ENCODE assay signal across 26 cellular contexts in the genomic region with DNA sequence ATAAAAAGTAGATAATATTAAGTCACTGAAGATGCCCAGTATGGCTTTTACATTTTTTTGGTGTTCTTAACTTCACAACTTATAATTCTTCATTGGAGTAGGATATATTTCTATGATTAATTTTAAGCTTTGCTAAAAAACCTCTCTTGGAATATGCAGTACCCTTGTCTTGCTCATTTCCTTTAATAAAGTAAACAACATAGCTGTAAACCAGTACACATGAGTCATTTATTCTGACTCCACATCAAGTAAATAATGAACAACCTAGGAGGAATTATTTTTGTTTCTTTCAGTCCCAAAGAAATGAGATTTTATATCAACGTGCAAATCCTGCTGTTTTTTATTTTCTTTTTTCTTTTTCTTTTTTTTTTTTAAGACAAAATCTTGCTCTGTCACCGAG.
"Had no signal": no experiment of that assay in that cellular context is flagged by ENCODE, and none has a peak within 500 bp of the region (broad histone marks: within the 10 kb centered on the region; RNA-seq: fewer than 3 reads in every experiment).

No MANE protein-coding gene starts in this region.

- H3K4me2 ChIP-seq: hepatocyte, neural progenitor cell had no signal

- H3K9me3 Mint-ChIP-seq: memory B cell, neural progenitor cell had no signal

- H3K4me3 ChIP-seq: hepatocyte, left ventricle myocardium inferior, lower lobe of right lung, neural progenitor cell, ovary, right atrium auricular region, sigmoid colon, skin epidermis, stomach, thoracic aorta, transverse colon had no signal

- H3K36me3 ChIP-seq: left ventricle myocardium inferior, lower lobe of right lung, neural progenitor cell, ovary, right atrium auricular region, sigmoid colon, stomach, thoracic aorta, transverse colon had no signal

- H3K27ac Mint-ChIP-seq: memory B cell; natural killer cell treated with Interleukin-12 subunit alpha and Interleukin-12 subunit beta and Interleukin-15 and Interleukin-18, amount 100 ng/mL, for 72 hours; neural progenitor cell had no signal

- H3K79me2 ChIP-seq: hepatocyte had no signal

- H3K27me3 ChIP-seq: hepatocyte, neural progenitor cell, ovary, right atrium auricular region, sigmoid colon, stomach, transverse colon had no signal

- H3K4me1 Mint-ChIP-seq: memory B cell, neural progenitor cell had no signal

- DNase-seq: dermis blood vessel endothelial cell; erythroblast; foreskin melanocyte; head of caudate nucleus; kidney; left cardiac atrium; left ventricle myocardium inferior; lower lobe of right lung; midbrain; nucleus accumbens; ovary; sigmoid colon; stimulated activated CD4-positive, alpha-beta T cell treated with anti-CD3 and anti-CD28 coated beads, Interleukin-2, amount 100 ng/mL, for 24 hours; stimulated activated CD4-positive, alpha-beta T cell treated with anti-CD3 and anti-CD28 coated beads, Interleukin-4, amount 100 ng/mL, for 4 hours; stimulated activated naive CD4-positive, alpha-beta T cell; stomach; substantia nigra; transverse colon had no signal

- H3K9me3 ChIP-seq: left ventricle myocardium inferior, lower lobe of right lung, ovary, right atrium auricular region, sigmoid colon, stomach, thoracic aorta, transverse colon had no signal

- H3K4me3 Mint-ChIP-seq: memory B cell; natural killer cell treated with Interleukin-12 subunit alpha and Interleukin-12 subunit beta and Interleukin-15 and Interleukin-18, amount 100 ng/mL, for 72 hours; neural progenitor cell had no signal

- H3K9ac ChIP-seq: neural progenitor cell had no signal

- H3K36me3 Mint-ChIP-seq: memory B cell; natural killer cell treated with Interleukin-12 subunit alpha and Interleukin-12 subunit beta and Interleukin-15 and Interleukin-18, amount 100 ng/mL, for 72 hours; neural progenitor cell had no signal

- H3K27me3 Mint-ChIP-seq: memory B cell; natural killer cell treated with Interleukin-12 subunit alpha and Interleukin-12 subunit beta and Interleukin-15 and Interleukin-18, amount 100 ng/mL, for 72 hours had no signal

- FAIRE-seq: endothelial cell of umbilical vein, kidney had no signal

- H3K4me1 ChIP-seq: left ventricle myocardium inferior, lower lobe of right lung, neural progenitor cell, right atrium auricular region, sigmoid colon, stomach, transverse colon had no signal

- H3K27ac ChIP-seq: hepatocyte, left ventricle myocardium inferior, lower lobe of right lung, neural progenitor cell, ovary, right atrium auricular region, sigmoid colon, skin epidermis, stomach, thoracic aorta, transverse colon had no signal

- H2AFZ ChIP-seq: hepatocyte, neural progenitor cell had no signal

- ATAC-seq: left cardiac atrium; lower lobe of right lung; natural killer cell treated with Interleukin-12 subunit alpha and Interleukin-12 subunit beta and Interleukin-15 and Interleukin-18, amount 100 ng/mL, for 72 hours had no signal
